In the genomic region with DNA sequence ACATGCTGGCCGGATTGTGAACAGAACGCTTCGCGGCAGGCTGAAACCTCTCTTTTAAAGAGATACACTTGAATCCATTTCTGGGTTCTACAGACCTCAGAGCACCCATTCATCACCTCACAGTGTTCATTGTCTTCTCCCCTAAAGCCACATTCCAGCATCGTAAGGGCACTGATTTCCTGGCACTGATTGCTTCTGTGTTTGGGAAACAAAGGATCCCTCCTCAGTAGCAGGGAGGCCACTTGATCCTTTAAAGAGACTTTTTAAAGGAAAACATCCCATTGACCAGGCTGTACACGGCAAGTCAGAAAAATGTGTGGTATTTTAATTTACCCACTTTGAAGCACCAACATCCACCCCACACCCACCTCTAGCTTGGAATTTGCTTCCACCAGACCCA, we compare ENCODE assay signal across 19 cellular contexts.
"Had no signal": no experiment of that assay in that cellular context is flagged by ENCODE, and none has a peak within 500 bp of the region (broad histone marks: within the 10 kb centered on the region; RNA-seq: fewer than 3 reads in every experiment).

No MANE protein-coding gene starts in this region.

- H3K36me3 Mint-ChIP-seq: activated naive CD4-positive, alpha-beta T cell treated with anti-CD3 and anti-CD28 coated beads, Interleukin-2, amount 10 ng/mL, durations not matched to agents 7 days and 5 days; naive B cell had no signal

- H3K4me3 ChIP-seq: heart left ventricle, lung, ovary, stomach, suprapubic skin had no signal

- H3K4me1 Mint-ChIP-seq: activated CD4-positive, alpha-beta memory T cell treated with anti-CD3 and anti-CD28 coated beads, Interleukin-2, amount 10 ng/mL, durations not matched to agents 7 days and 5 days; activated CD4-positive, alpha-beta T cell treated with anti-CD3 and anti-CD28 coated beads, Interleukin-2, amount 10 ng/mL, durations not matched to agents 24 days and 14 days; activated naive CD4-positive, alpha-beta T cell treated with anti-CD3 and anti-CD28 coated beads, Interleukin-2, amount 10 ng/mL, durations not matched to agents 7 days and 5 days; naive B cell had no signal

- FAIRE-seq: endometrium had no signal

- H3K27ac Mint-ChIP-seq: activated CD4-positive, alpha-beta memory T cell treated with anti-CD3 and anti-CD28 coated beads, Interleukin-2, amount 10 ng/mL, durations not matched to agents 7 days and 5 days; activated CD4-positive, alpha-beta T cell treated with anti-CD3 and anti-CD28 coated beads, Interleukin-2, amount 10 ng/mL, durations not matched to agents 24 days and 14 days; activated naive CD4-positive, alpha-beta T cell treated with anti-CD3 and anti-CD28 coated beads, Interleukin-2, amount 10 ng/mL, durations not matched to agents 7 days and 5 days; activated T-cell treated with anti-CD3 and anti-CD28 coated beads, Interleukin-2, amount 50 U/mL, for 72 hours; naive B cell had no signal

- H3K9me3 ChIP-seq: ovary, stomach, suprapubic skin had no signal

- H3K9me3 Mint-ChIP-seq: activated CD4-positive, alpha-beta T cell treated with anti-CD3 and anti-CD28 coated beads, Interleukin-2, amount 10 ng/mL, durations not matched to agents 24 days and 14 days; activated T-cell treated with anti-CD3 and anti-CD28 coated beads, Interleukin-2, amount 50 U/mL, for 72 hours had no signal

- H3K27me3 Mint-ChIP-seq: activated CD4-positive, alpha-beta memory T cell treated with anti-CD3 and anti-CD28 coated beads, Interleukin-2, amount 10 ng/mL, durations not matched to agents 7 days and 5 days; activated CD4-positive, alpha-beta T cell treated with anti-CD3 and anti-CD28 coated beads, Interleukin-2, amount 10 ng/mL, durations not matched to agents 24 days and 14 days; activated naive CD4-positive, alpha-beta T cell treated with anti-CD3 and anti-CD28 coated beads, Interleukin-2, amount 10 ng/mL, durations not matched to agents 7 days and 5 days had no signal

- DNase-seq: activated CD4-positive, alpha-beta memory T cell treated with anti-CD3 and anti-CD28 coated beads, Interleukin-2, amount 10 ng/mL, durations not matched to agents 7 days and 5 days; activated CD4-positive, alpha-beta T cell treated with anti-CD3 and anti-CD28 coated beads, Interleukin-2, amount 10 ng/mL, durations not matched to agents 24 days and 14 days; activated effector memory CD4-positive, alpha-beta T cell treated with anti-CD3 and anti-CD28 coated beads, Interleukin-2, amount 50 U/mL, for 16 hours; activated naive CD4-positive, alpha-beta T cell treated with anti-CD3 and anti-CD28 coated beads, Interleukin-2, amount 10 ng/mL, durations not matched to agents 7 days and 5 days; activated T-cell treated with anti-CD3 and anti-CD28 coated beads, Interleukin-2, amount 50 U/mL, for 72 hours; cortex of kidney; heart left ventricle; naive B cell; ovary; right cardiac atrium; stimulated activated CD4-positive, alpha-beta T cell treated with anti-CD3 and anti-CD28 coated beads, Interleukin-4, amount 100 ng/mL, for 24 hours; stomach; SW 1271; trophoblast cell had no signal

- H3K27me3 ChIP-seq: ovary, stomach had no signal

- H3K4me1 ChIP-seq: stomach, suprapubic skin had no signal

- H3K36me3 ChIP-seq: heart left ventricle, ovary, suprapubic skin had no signal

- ATAC-seq: activated CD4-positive, CD25-positive, alpha-beta regulatory T cell treated with anti-CD3 and anti-CD28 coated beads, Interleukin-2, amount 50 U/mL, for 24 hours; activated T-cell treated with anti-CD3 and anti-CD28 coated beads, Interleukin-2, amount 50 U/mL, for 72 hours; heart left ventricle; left lobe of liver; right cardiac atrium had no signal

- H3K27ac ChIP-seq: heart left ventricle, ovary, stomach, suprapubic skin had no signal

- H3K4me3 Mint-ChIP-seq: activated CD4-positive, alpha-beta memory T cell treated with anti-CD3 and anti-CD28 coated beads, Interleukin-2, amount 10 ng/mL, durations not matched to agents 7 days and 5 days; activated CD4-positive, alpha-beta T cell treated with anti-CD3 and anti-CD28 coated beads, Interleukin-2, amount 10 ng/mL, durations not matched to agents 24 days and 14 days; activated naive CD4-positive, alpha-beta T cell treated with anti-CD3 and anti-CD28 coated beads, Interleukin-2, amount 10 ng/mL, durations not matched to agents 7 days and 5 days; activated T-cell treated with anti-CD3 and anti-CD28 coated beads, Interleukin-2, amount 50 U/mL, for 72 hours; naive B cell had no signal
